In the genomic region with DNA sequence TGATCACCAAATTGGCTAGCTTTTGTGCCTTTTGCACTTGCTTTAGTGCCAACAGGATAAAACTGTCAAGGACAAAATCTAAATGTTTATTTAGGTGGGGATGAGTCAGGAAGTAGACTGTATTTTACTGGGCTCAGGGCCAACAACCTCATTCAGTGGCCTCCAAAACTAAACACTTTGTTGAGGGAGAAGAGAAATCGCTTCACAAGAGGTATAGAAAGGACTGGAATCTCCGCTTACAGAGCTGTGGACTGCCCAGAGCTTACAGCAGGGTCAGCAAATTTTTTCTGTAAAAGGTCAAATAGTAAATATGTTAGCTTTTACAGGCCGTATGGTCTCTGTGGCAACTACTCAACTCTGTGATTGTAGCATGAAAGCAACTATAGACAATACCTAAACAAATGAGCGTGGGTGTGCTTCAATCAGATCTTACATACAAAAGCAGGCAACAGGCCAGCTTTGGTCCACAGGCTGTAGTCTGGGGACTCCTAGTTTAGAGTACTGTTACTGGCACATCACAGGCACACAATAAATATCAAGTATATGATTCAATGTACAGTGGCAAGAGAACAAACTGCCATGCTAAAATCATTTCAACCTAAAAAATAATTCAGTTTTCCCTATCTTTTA, we compare ENCODE assay signal across 8 cellular contexts.
DNase-seq lines count a peak whose midpoint lies in the region; ATAC-seq, FAIRE-seq and TF ChIP-seq lines count a peak whose summit lies in the region.
"Not testable (repeated sequence)": the region's sequence is repeated elsewhere in the genome, so short reads cannot be mapped to it uniquely, and the experiment has no call there.

No MANE protein-coding gene starts in this region.

- H3K9me1 ChIP-seq in IMR-90 (ENCODE audit: insufficient read depth, low read length) = peaks cover 14% of the 10 kb centered on the region; the same call in 1 of the 2 replicates

- peak overlapping the region; percentile 64; the same call in 1 of the 2 replicates for H3K18ac ChIP-seq in IMR-90 (ENCODE audit: low read depth, low read length)

- H3K14ac ChIP-seq in IMR-90 (replicated peaks; ENCODE audit: low read depth, low read length) = not testable (repeated sequence)

- not testable (repeated sequence) for H2AFZ ChIP-seq in IMR-90 (replicated peaks; ENCODE audit: low read length, poor library complexity)

- H3K4me3 Mint-ChIP-seq in Calu3 (ENCODE audit: low read depth, unreplicated experiment) = not testable (repeated sequence)

- not testable (repeated sequence) for H3K27ac Mint-ChIP-seq in Calu3 (ENCODE audit: unreplicated experiment)

- H3K27me3 ChIP-seq in IMR-90 (ENCODE audit: control insufficient read depth, insufficient read depth, low read length); right cardiac atrium (ENCODE audit: control insufficient read depth, insufficient read depth): not testable (repeated sequence)

- intact Hi-C loops in Calu3 (cut with micrococcal nuclease; ENCODE audit: unreplicated experiment); right cardiac atrium (cut with DNase I): not testable (repeated sequence)
- intact Hi-C loops in IMR-90 (cut with micrococcal nuclease) = loop anchor here (1.0 kb wide), 1 partner anchor 93 kb away; the partner anchor contains the start of gene AAMDC

- ATAC-seq in IMR-90 (ENCODE audit: low read depth) (peak; percentile 86), SK-N-SH treated with all-trans-retinoic acid at 6 μM for 48 hours (peak; percentile 84), right cardiac atrium (peak; percentile 51 to 78)

- not testable (repeated sequence) for H3K4ac ChIP-seq in IMR-90 (ENCODE audit: low read depth, low read length)

- H4K20me1 ChIP-seq in IMR-90 (ENCODE audit: insufficient read depth, low read length) = peaks cover 10% of the 10 kb centered on the region; the same call in 1 of the 2 replicates

- CTCF ChIA-PET in Calu3 (lab: Charles Lee); IMR-90 (lab: Yijun Ruan, JAX): not testable (repeated sequence)

- FAIRE-seq in urothelium cell line (lab: Jason Lieb, UNC) = not testable (repeated sequence)

- DNase-seq in Calu3 (peak; percentile 34), IMR-90 (peak; percentile 95), NCI-H345 (lab: John Stamatoyannopoulos, UW) (peak; percentile 87), dedifferentiated amniotic fluid mesenchymal stem cell (ENCODE audit: extremely low spot score) (peak; percentile 72), right cardiac atrium (peak in 1 of 3 donors; percentile 38), non-pigmented ciliary epithelial cell (ENCODE audit: low read depth) (peak; percentile 60), urothelium cell line (ENCODE audit: low spot score) (peak; percentile 29)

- H3K4me1 Mint-ChIP-seq in Calu3 (ENCODE audit: low read depth, unreplicated experiment) = peaks cover 19% of the 10 kb centered on the region

- H2AK5ac ChIP-seq in IMR-90 (ENCODE audit: low read depth, low read length) = not testable (repeated sequence)

- peak overlapping the region; percentile 72; the same call in 1 of the 2 replicates for H3K27ac ChIP-seq in IMR-90 (ENCODE audit: insufficient read depth, low read length)
- not testable (repeated sequence) for H3K27ac ChIP-seq in right cardiac atrium (ENCODE audit: low read length)

- H3K4me1 ChIP-seq in IMR-90 (ENCODE audit: control insufficient read depth, insufficient read depth, low read length) = peaks cover 18% of the 10 kb centered on the region
- not testable (repeated sequence) for H3K4me1 ChIP-seq in right cardiac atrium (ENCODE audit: control insufficient read depth, insufficient read depth, low read length)

- 0% methylated on average over 1 of the region's 4 CpGs; no CpG with 5 or more reads in 1 of the 2 experiments for WGBS in IMR-90 (ENCODE audit: extremely low coverage in 2 of 2, insufficient read length in 1 of 2), 2 experiments
- 53% methylated on average over 4 of the region's 4 CpGs for WGBS in right cardiac atrium

- BruUV-seq in Calu3 (replicated peaks; lab: Mats Ljungman, UMichigan); IMR-90 (replicated peaks; lab: Mats Ljungman, UMichigan): not testable (repeated sequence)

- POLR2A ChIA-PET in IMR-90 (lab: Charles Lee; ENCODE audit: unreplicated experiment) = interaction anchor here (0.5 kb wide), 1 partner anchor 22 kb away, joined by 3 read pairs; no protein-coding TSS in a partner anchor

- peak overlapping the region; percentile 75 for H2BK5ac ChIP-seq in IMR-90 (ENCODE audit: low read depth, low read length, poor library complexity, severe bottlenecking)

- not testable (repeated sequence) for H3K9me3 Mint-ChIP-seq in Calu3 (ENCODE audit: low read depth, unreplicated experiment)

- dilution Hi-C loops in IMR-90 (cut with HindIII; ENCODE audit: low sequenced_read_pairs, unreplicated experiment) = not testable (repeated sequence)

- not testable (repeated sequence) for H2AK9ac ChIP-seq in IMR-90 (replicated peaks; ENCODE audit: low read depth, low read length, poor library complexity)

- H4K8ac ChIP-seq in IMR-90 (ENCODE audit: low read depth in 2 of 2, low read length in 2 of 2) = not testable (repeated sequence)

- H3K23ac ChIP-seq in IMR-90 (ENCODE audit: low read depth, low read length) = not testable (repeated sequence)

- in situ Hi-C loops in IMR-90 (cut with MboI; ENCODE audit: low sequenced_read_pairs) = not testable (repeated sequence)

- peak overlapping the region; percentile 88 for H3K4me2 ChIP-seq in IMR-90 (ENCODE audit: low read depth, low read length)

- H2BK120ac ChIP-seq in IMR-90 (ENCODE audit: low read depth, low read length) = not testable (repeated sequence)

- not testable (repeated sequence) for H3K27me3 Mint-ChIP-seq in Calu3 (ENCODE audit: unreplicated experiment)

- not testable (repeated sequence) for H3K36me3 Mint-ChIP-seq in Calu3 (ENCODE audit: insufficient read depth, unreplicated experiment)

- not testable (repeated sequence) for TF ChIP-seq CTCF in Calu3 (IDR thresholded peaks at IDR 0.05; ENCODE audit: unreplicated experiment); IMR-90 (conservative IDR thresholded peaks at IDR 0.05; ENCODE audit: low read depth, low read length)

- not testable (repeated sequence) for H2BK20ac ChIP-seq in IMR-90 (ENCODE audit: low read depth, low read length)

- H4K91ac ChIP-seq in IMR-90 (ENCODE audit: insufficient read depth, low read depth, low read length) = not testable (repeated sequence)

- not testable (repeated sequence) for H3K9me3 ChIP-seq in IMR-90 (ENCODE audit: control insufficient read depth, insufficient read depth, low read length); right cardiac atrium (ENCODE audit: control insufficient read depth, low read length)

- not testable (repeated sequence) for TF ChIP-seq POLR2A in IMR-90 (IDR thresholded peaks at IDR 0.05; ENCODE audit: low read depth, low read length)

- not testable (repeated sequence) for H3K9ac ChIP-seq in IMR-90 (ENCODE audit: low read depth, low read length)

- not testable (repeated sequence) for H3K4me3 ChIP-seq in IMR-90 (ENCODE audit: insufficient read depth, low read depth, low read length); right cardiac atrium (ENCODE audit: low read length)

- H2BK15ac ChIP-seq in IMR-90 (ENCODE audit: low read depth, low read length) = not testable (repeated sequence)

- not testable (repeated sequence) for H3K56ac ChIP-seq in IMR-90 (ENCODE audit: extremely low read depth, insufficient read depth, low read length)

- not testable (repeated sequence) for TF ChIP-seq RAD21 in IMR-90 (IDR thresholded peaks at IDR 0.05; ENCODE audit: low read length)

- not testable (repeated sequence) for H3K36me3 ChIP-seq in IMR-90 (ENCODE audit: control insufficient read depth, insufficient read depth, low read length)

- H4K5ac ChIP-seq in IMR-90 (ENCODE audit: low read depth, low read length) = not testable (repeated sequence)

- not testable (repeated sequence) for H3K79me1 ChIP-seq in IMR-90 (ENCODE audit: low read depth in 1 of 2, low read length in 2 of 2)

TF ChIP-seq in IMR-90, 13 proteins besides CTCF, POLR2A, EP300 and RAD21:
- TF ChIP-seq MAFK (IDR thresholded peaks at IDR 0.05; ENCODE audit: low read depth, low read length) (peak; percentile 88), FOS (IDR thresholded peaks at IDR 0.05; ENCODE audit: low read depth, low read length) (peak; percentile 12; the same call in 1 of the 2 replicates)

TF ChIP-seq in SK-N-SH treated with all-trans-retinoic acid at 6 μM for 48 hours, 23 proteins besides CTCF, POLR2A, EP300 and RAD21:
- 0 out of 2 replicates have a peak, but pooled peaks have one; percentile 18 for TF ChIP-seq ISL1 (CRISPR knock-in tag; IDR thresholded peaks at IDR 0.05)
